1 cellular context compared by ENCODE assay signal in genomic region chr14:54754623-54755386, GRCh38.
A peak's percentile ranks its signal among the peaks of the same experiment; 100 is the strongest.
TF ChIP-seq lines count a peak whose summit lies in the region.

No MANE protein-coding gene starts in this region.

TF ChIP-seq in K562, 482 proteins besides CTCF, POLR2A, EP300 and RAD21 (continued from another document and continues in another):
- TF ChIP-seq ZNF398 (CRISPR knock-in tag; IDR thresholded peaks at IDR 0.05) (no peak), ZNF133 (CRISPR knock-in tag; IDR thresholded peaks at IDR 0.05) (no peak), CAMTA2 (CRISPR knock-in tag; conservative IDR thresholded peaks at IDR 0.05) (no peak), ZNF143 (CRISPR knock-in tag; IDR thresholded peaks at IDR 0.05) (no peak), ZNF655 (CRISPR knock-in tag; IDR thresholded peaks at IDR 0.05) (no peak), HNRNPK (IDR thresholded peaks at IDR 0.05; ENCODE audit: low read depth, low read length, poor library complexity, severe bottlenecking) (no peak), ZNF586 (CRISPR knock-in tag; conservative IDR thresholded peaks at IDR 0.05) (no peak), HMGN3 (IDR thresholded peaks at IDR 0.05; ENCODE audit: borderline replicate concordance, extremely low read depth, insufficient read length, low read depth, low read length) (peak; percentile 57), TAF7 (tag; IDR thresholded peaks at IDR 0.05) (no peak), EGR1 (conservative IDR thresholded peaks at IDR 0.05) (peak; percentile 68), HNRNPH1 (optimal IDR thresholded peaks at IDR 0.05; ENCODE audit: low read depth, low read length) (no peak), FOSL1 (tag; conservative IDR thresholded peaks at IDR 0.05) (peak; percentile 99), THAP7 (CRISPR knock-in tag; IDR thresholded peaks at IDR 0.05) (no peak), RBM39 (optimal IDR thresholded peaks at IDR 0.05; ENCODE audit: low read depth, low read length) (no peak), ZNF280A (IDR thresholded peaks at IDR 0.05; ENCODE audit: low read depth, partially characterized antibody) (no peak), SREBF1 (IDR thresholded peaks at IDR 0.05; ENCODE audit: borderline replicate concordance, low read depth, low read length) (no peak), ZNF668 (CRISPR knock-in tag; IDR thresholded peaks at IDR 0.05) (no peak), ZNF696 (CRISPR knock-in tag; conservative IDR thresholded peaks at IDR 0.05) (no peak), PHF20 (IDR thresholded peaks at IDR 0.05; ENCODE audit: partially characterized antibody) (no peak), CREBBP (IDR thresholded peaks at IDR 0.05; ENCODE audit: low read depth, low read length) (no peak), ZNF778 (CRISPR knock-in tag; IDR thresholded peaks at IDR 0.05) (no peak), RBM14 (IDR thresholded peaks at IDR 0.05; ENCODE audit: borderline replicate concordance, insufficient read depth, low read depth, low read length) (no peak), CHD7 (IDR thresholded peaks at IDR 0.05; ENCODE audit: low read depth, low read length) (no peak), ZNF140 (CRISPR knock-in tag; IDR thresholded peaks at IDR 0.05) (no peak), IRF1 (CRISPR knock-in tag; IDR thresholded peaks at IDR 0.05; ENCODE audit: borderline replicate concordance) (no peak), SRSF1 (IDR thresholded peaks at IDR 0.05; ENCODE audit: low read depth, low read length) (no peak), PYGO2 (tag; IDR thresholded peaks at IDR 0.05) (no peak), STAT5B (CRISPR knock-in tag; IDR thresholded peaks at IDR 0.05) (no peak), ZNF347 (CRISPR knock-in tag; IDR thresholded peaks at IDR 0.05; ENCODE audit: low read depth) (no peak), E2F5 (CRISPR knock-in tag; IDR thresholded peaks at IDR 0.05) (no peak), CHD4 (IDR thresholded peaks at IDR 0.05; ENCODE audit: insufficient read depth, insufficient replicate concordance, low read depth, low read length, poor library complexity, severe bottlenecking) (no peak), HMGXB4 (CRISPR knock-in tag; IDR thresholded peaks at IDR 0.05) (no peak), ZNF561 (CRISPR knock-in tag; conservative IDR thresholded peaks at IDR 0.05) (no peak), NCOR1 (IDR thresholded peaks at IDR 0.05) (peak; percentile 97), NFE2 (IDR thresholded peaks at IDR 0.05; ENCODE audit: low read depth) (no peak), ASH1L (IDR thresholded peaks at IDR 0.05; ENCODE audit: borderline replicate concordance, low read depth, partially characterized antibody) (no peak), ZNF436 (CRISPR knock-in tag; IDR thresholded peaks at IDR 0.05) (no peak), EP400 (IDR thresholded peaks at IDR 0.05) (peak; percentile 73), FOXJ2 (tag; IDR thresholded peaks at IDR 0.05) (no peak), POLR2AphosphoS2 (IDR thresholded peaks at IDR 0.05; ENCODE audit: low read length) (no peak), RCOR1 (IDR thresholded peaks at IDR 0.05; ENCODE audit: borderline replicate concordance in 1 of 2, low read depth in 2 of 2, low read length in 2 of 2) (peak in 1 of 2 experiments; percentile 83; a peak in 2 of 4 replicates), PTTG1 (tag; IDR thresholded peaks at IDR 0.05; ENCODE audit: low read depth) (no peak), SP1 (CRISPR knock-in tag; IDR thresholded peaks at IDR 0.05) (no peak), HDAC2 (IDR thresholded peaks at IDR 0.05) (peak; percentile 76), ZNF449 (CRISPR knock-in tag; IDR thresholded peaks at IDR 0.05) (no peak)
